ENCODE assay signal across 9 cellular contexts in genomic region chr2:11743531-11743815, GRCh38. TPM values are rescaled to one million over a fixed set of nuclear protein-coding genes. Genes with fewer than 3 reads are reported as not detected.
DNase-seq lines count a peak whose midpoint lies in the region; ATAC-seq and TF ChIP-seq lines count a peak whose summit lies in the region.
"Had no signal": no experiment of that assay in that cellular context is flagged by ENCODE, and none has a peak within 500 bp of the region (broad histone marks: within the 10 kb centered on the region; RNA-seq: fewer than 3 reads in every experiment).

No MANE protein-coding gene starts in this region.

- TF ChIP-seq CTCF in AG04450 (IDR thresholded peaks at IDR 0.05; ENCODE audit: low read depth, low read length) (no peak), IMR-90 (conservative IDR thresholded peaks at IDR 0.05; ENCODE audit: low read depth, low read length) (no peak), breast epithelium (IDR thresholded peaks at IDR 0.05) (no peak)

- in situ Hi-C loops in IMR-90 (cut with MboI; ENCODE audit: low sequenced_read_pairs): loop anchor here (5.0 kb wide), 1 partner anchor 46 kb away; no protein-coding TSS in a partner anchor

- H3K36me3 ChIP-seq in IMR-90 (ENCODE audit: control insufficient read depth, insufficient read depth, low read length) (no peaks in the 10 kb centered on the region), breast epithelium (no peaks in the 10 kb centered on the region), muscle layer of colon (ENCODE audit: insufficient read depth, low read length) (no peaks in the 10 kb centered on the region)
- H3K36me3 ChIP-seq: brain microvascular endothelial cell had no signal

- CTCF ChIA-PET in AG04450 (lab: Charles Lee) (interaction anchor here (0.7 to 3.4 kb wide), 8 partner anchors 9 to 63 kb away, joined by 3 to 21 read pairs (median 4); no protein-coding TSS in a partner anchor), IMR-90 (lab: Yijun Ruan, JAX) (interaction anchor here (1.9 kb wide), 1 partner anchor 55 kb away, joined by 6 read pairs; no protein-coding TSS in a partner anchor)

- dilution Hi-C loops in IMR-90 (cut with HindIII; ENCODE audit: low sequenced_read_pairs, unreplicated experiment): no loop called here

- 0 out of 2 replicates have a peak overlapping the region, but pooled peaks have one; percentile 19 for H2BK120ac ChIP-seq in IMR-90 (ENCODE audit: low read depth, low read length)

- H3K79me1 ChIP-seq in IMR-90 (ENCODE audit: low read depth in 1 of 2, low read length in 2 of 2): peaks cover 11 to 20% of the 10 kb centered on the region in 2 experiments

- H4K8ac ChIP-seq in IMR-90 (ENCODE audit: low read depth in 2 of 2, low read length in 2 of 2): peak overlapping the region in 1 of 2 experiments; percentile 29; a peak in 1 of 4 replicates

- no peak overlapping the region for H3K4me3 ChIP-seq in AG04450 (ENCODE audit: low read depth, low read length)
- H3K4me3 ChIP-seq in IMR-90 (ENCODE audit: insufficient read depth, low read depth, low read length): no peak overlapping the region
- peak overlapping the region in 1 of 3 donors; percentile 14 for H3K4me3 ChIP-seq in breast epithelium
- H3K4me3 ChIP-seq in muscle layer of colon (ENCODE audit: low read depth in 1 of 2, low read length in 2 of 2): peak overlapping the region in 1 of 2 donors; percentile 29

- H3K56ac ChIP-seq in IMR-90 (ENCODE audit: extremely low read depth, insufficient read depth, low read length): no peak overlapping the region

- no peak overlapping the region for H2BK15ac ChIP-seq in IMR-90 (ENCODE audit: low read depth, low read length)

- no peak overlapping the region for H3K23ac ChIP-seq in IMR-90 (ENCODE audit: low read depth, low read length)

- H3K4ac ChIP-seq in IMR-90 (ENCODE audit: low read depth, low read length): peak overlapping the region; percentile 26; the same call in 1 of the 2 replicates

- H4K91ac ChIP-seq in IMR-90 (ENCODE audit: insufficient read depth, low read depth, low read length): no peak overlapping the region

- 83% methylated on average over 1 of the region's 7 CpGs; no CpG with 5 or more reads in 1 of the 2 experiments for WGBS in IMR-90 (ENCODE audit: extremely low coverage in 2 of 2, insufficient read length in 1 of 2), 2 experiments

- ATAC-seq in IMR-90 (ENCODE audit: low read depth) (no peak), HG02759 (IDR thresholded peaks at IDR 0.05; ENCODE audit: unreplicated experiment) (no peak)

- DNase-seq in AG04450 (ENCODE audit: low read depth, low spot score): no peak
- no peak for DNase-seq in IMR-90
- no peak for DNase-seq in breast epithelium (ENCODE audit: low spot score in 2 of 2)
- DNase-seq in DMS 273 treated with DMSO at 0.1 percent for 48 hours (lab: John Stamatoyannopoulos, UW): no peak
- DNase-seq in stimulated activated CD4-positive, alpha-beta T cell treated with anti-CD3 and anti-CD28 coated beads, Interleukin-4, amount 100 ng/mL, for 24 hours: no peak
- no peak for DNase-seq in NCI-H2196 treated with DMSO at 0.1 percent for 48 hours (lab: John Stamatoyannopoulos, UW; ENCODE audit: unreplicated experiment)

- TF ChIP-seq POLR2A in IMR-90 (IDR thresholded peaks at IDR 0.05; ENCODE audit: low read depth, low read length) (no peak), breast epithelium (IDR thresholded peaks at IDR 0.05) (no peak)

- peaks cover 16% of the 10 kb centered on the region for H3K4me1 ChIP-seq in IMR-90 (ENCODE audit: control insufficient read depth, insufficient read depth, low read length)
- peaks cover 0 to 7% of the 10 kb centered on the region in 2 donors for H3K4me1 ChIP-seq in breast epithelium
- peaks cover 36% of the 10 kb centered on the region for H3K4me1 ChIP-seq in muscle layer of colon (ENCODE audit: insufficient read depth, low read length)

- H3K27me3 ChIP-seq in AG04450 (ENCODE audit: control insufficient read depth, insufficient read depth, low read length) (no peaks in the 10 kb centered on the region), IMR-90 (ENCODE audit: control insufficient read depth, insufficient read depth, low read length) (no peaks in the 10 kb centered on the region), breast epithelium (no peaks in the 10 kb centered on the region), muscle layer of colon (ENCODE audit: control insufficient read depth in 1 of 2, insufficient read depth in 2 of 2, low read length in 2 of 2) (no peaks in the 10 kb centered on the region)
- H3K27me3 ChIP-seq: brain microvascular endothelial cell had no signal

- H3K9me3 ChIP-seq in AG04450 (ENCODE audit: control insufficient read depth, insufficient read depth, low read length) (no peaks in the 10 kb centered on the region; the same call in 1 of the 2 replicates), IMR-90 (ENCODE audit: control insufficient read depth, insufficient read depth, low read length) (no peaks in the 10 kb centered on the region), breast epithelium (no peaks in the 10 kb centered on the region), muscle layer of colon (ENCODE audit: low read length) (no peaks in the 10 kb centered on the region)

- H3K27ac ChIP-seq in AG04450 (ENCODE audit: low read depth, low read length): peak overlapping the region; percentile 58
- no peak overlapping the region for H3K27ac ChIP-seq in IMR-90 (ENCODE audit: insufficient read depth, low read length)
- peak overlapping the region; percentile 77 to 82 for H3K27ac ChIP-seq in breast epithelium
- peak overlapping the region; percentile 16 for H3K27ac ChIP-seq in muscle layer of colon (ENCODE audit: low read depth, low read length)
- H3K27ac ChIP-seq: brain microvascular endothelial cell had no signal

- no peak overlapping the region for H3K14ac ChIP-seq in IMR-90 (replicated peaks; ENCODE audit: low read depth, low read length)

- no peak overlapping the region for H3K4me2 ChIP-seq in IMR-90 (ENCODE audit: low read depth, low read length)

- POLR2A ChIA-PET in AG04450 (lab: Yijun Ruan, JAX): interaction anchor here (0.6 to 1.0 kb wide), 5 partner anchors 25 to 68 kb away, joined by 3 read pairs; no protein-coding TSS in a partner anchor
- POLR2A ChIA-PET in IMR-90 (lab: Charles Lee; ENCODE audit: unreplicated experiment): no interaction called here

- H2BK20ac ChIP-seq in IMR-90 (ENCODE audit: low read depth, low read length): 0 out of 2 replicates have a peak overlapping the region, but pooled peaks have one; percentile 8

- no peak overlapping the region for H3K18ac ChIP-seq in IMR-90 (ENCODE audit: low read depth, low read length)

- H2AFZ ChIP-seq in IMR-90 (replicated peaks; ENCODE audit: low read length, poor library complexity): peak overlapping the region; percentile 12

- H4K20me1 ChIP-seq in IMR-90 (ENCODE audit: insufficient read depth, low read length): no peaks in the 10 kb centered on the region

- H3K9ac ChIP-seq in IMR-90 (ENCODE audit: low read depth, low read length) (no peak overlapping the region), muscle layer of colon (ENCODE audit: low read length) (peak overlapping the region; percentile 7)

- no peak overlapping the region for H2BK5ac ChIP-seq in IMR-90 (ENCODE audit: low read depth, low read length, poor library complexity, severe bottlenecking)

- peaks cover 9% of the 10 kb centered on the region for H3K9me1 ChIP-seq in IMR-90 (ENCODE audit: insufficient read depth, low read length)

- BruUV-seq in IMR-90 (replicated peaks; lab: Mats Ljungman, UMichigan): no TSS peak

- H4K5ac ChIP-seq in IMR-90 (ENCODE audit: low read depth, low read length): no peak overlapping the region

- peak overlapping the region; percentile 3 for H2AK9ac ChIP-seq in IMR-90 (replicated peaks; ENCODE audit: low read depth, low read length, poor library complexity)

- no peak for TF ChIP-seq RAD21 in IMR-90 (IDR thresholded peaks at IDR 0.05; ENCODE audit: low read length)

- peak overlapping the region; percentile 62 for H2AK5ac ChIP-seq in IMR-90 (ENCODE audit: low read depth, low read length)

- intact Hi-C loops in IMR-90 (cut with micrococcal nuclease) (no loop called here), breast epithelium (cut with DNase I; ENCODE audit: low total_unique reads) (no loop called here)

TF ChIP-seq in IMR-90, 13 proteins besides CTCF, POLR2A, EP300 and RAD21 (continues in another document):
- TF ChIP-seq MAZ (IDR thresholded peaks at IDR 0.05; ENCODE audit: borderline replicate concordance, low read depth, low read length) (no peak), MAFK (IDR thresholded peaks at IDR 0.05; ENCODE audit: low read depth, low read length) (no peak), NFE2L2 (IDR thresholded peaks at IDR 0.05; ENCODE audit: low read depth, low read length) (no peak), FOS (IDR thresholded peaks at IDR 0.05; ENCODE audit: low read depth, low read length) (no peak), CHD1 (IDR thresholded peaks at IDR 0.05; ENCODE audit: low read depth, low read length) (no peak), SMC3 (IDR thresholded peaks at IDR 0.05; ENCODE audit: low read depth, low read length) (no peak), USF2 (IDR thresholded peaks at IDR 0.05; ENCODE audit: low read depth, low read length) (no peak), RCOR1 (IDR thresholded peaks at IDR 0.05; ENCODE audit: insufficient replicate concordance, low read length) (no peak), CEBPB (IDR thresholded peaks at IDR 0.05; ENCODE audit: low read depth, low read length) (no peak), RFX5 (IDR thresholded peaks at IDR 0.05; ENCODE audit: low read depth, low read length) (no peak), BHLHE40 (IDR thresholded peaks at IDR 0.05; ENCODE audit: low read depth, low read length) (no peak)

RNA-seq across cellular contexts. Expression of gene LPIN1, which starts 3.0 kb away (rescaled TPM):
- polyA plus RNA-seq in AG04450 (2011; rRNA removed) (34.6 and 40.5 TPM in 2 replicates), IMR-90 (2012; rRNA removed) (24.4 and 25.1 TPM in 2 replicates)
- 29.8 and 32.7 TPM in 2 replicates for polyA minus RNA-seq in AG04450 (2011; rRNA and poly(A)+ RNA removed)
- total RNA-seq in IMR-90 (2012; rRNA removed) (21.3 and 21.7 TPM in 2 replicates), breast epithelium (100 to 1,000 TPM in 1 of 3 donors, 10 to 100 TPM in 2; 78.6 to 106 (median 82.6) TPM)
- 10.6 and 12.6 TPM in 2 replicates for polyA plus RNA-seq in IMR-90 (2012; cell fraction: cytosol; rRNA removed)
- polyA plus RNA-seq in IMR-90 (2012; cell fraction: nucleus; rRNA removed; ENCODE audit: low replicate concordance): 32.0 and 74.8 TPM in 2 replicates
